8 cellular contexts compared by ENCODE assay signal in the genomic region with DNA sequence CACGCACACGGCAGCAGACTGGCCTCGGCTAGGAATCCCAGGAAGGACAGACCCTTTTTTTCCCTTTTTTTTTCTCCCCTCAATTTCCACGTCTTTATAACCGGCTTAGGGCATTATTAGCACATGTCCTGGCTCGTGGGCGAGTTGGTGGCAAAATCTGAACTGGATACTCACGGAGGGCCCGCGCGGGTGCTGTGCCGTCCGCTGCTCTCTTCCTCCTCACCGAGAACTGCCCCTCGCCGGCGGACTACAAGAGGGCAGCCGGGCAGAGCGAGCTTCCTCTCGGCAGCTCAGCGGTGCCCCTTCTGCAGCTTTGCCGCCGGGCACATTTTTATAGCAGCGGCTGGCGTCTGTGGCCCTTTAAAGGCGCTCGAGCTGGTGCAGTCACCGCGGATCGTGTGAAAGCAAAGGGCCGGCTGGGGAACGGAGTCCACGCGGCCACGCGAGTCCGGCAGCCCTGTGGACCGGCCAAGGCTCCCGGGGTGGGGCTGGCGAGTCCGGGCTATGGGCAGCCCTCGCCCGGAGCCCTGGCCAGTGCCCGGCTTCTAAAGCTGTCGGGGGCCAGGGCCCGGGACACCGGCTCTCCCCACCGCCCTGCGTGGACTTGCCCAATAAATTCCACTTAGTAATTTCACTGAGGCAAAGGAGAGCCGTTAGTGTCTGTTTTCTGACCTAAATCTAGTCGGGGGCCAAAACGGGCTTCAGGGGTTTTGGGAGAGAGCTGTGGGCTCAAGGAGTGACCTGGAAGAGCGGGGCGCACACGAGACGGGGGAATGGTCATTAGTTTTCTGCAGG. TPM values are rescaled to one million over a fixed set of nuclear protein-coding genes. Genes with fewer than 3 reads are reported as not detected.
DNase-seq lines count a peak whose midpoint lies in the region; ATAC-seq and TF ChIP-seq lines count a peak whose summit lies in the region.

No MANE protein-coding gene starts in this region.

- 2% methylated on average over 56 of the region's 56 CpGs for WGBS in urinary bladder

- H3K9me3 ChIP-seq in BLaER1 treated with 17β-estradiol and CSF1 and Interleukin-3, amounts not matched to agents 10 nM and 100 nM (replicated peaks in 1 of 11) = peaks cover 0 to 31% (median 12%) of the 10 kb centered on the region in 11 experiments; a peak in 16 of 22 replicates

- peaks cover 86 to 96% (median 94%) of the 10 kb centered on the region in 11 experiments for H3K27me3 ChIP-seq in BLaER1 treated with 17β-estradiol and CSF1 and Interleukin-3, amounts not matched to agents 10 nM and 100 nM
- H3K27me3 ChIP-seq in foreskin keratinocyte = peaks cover 64% of the 10 kb centered on the region

- H3K36me3 ChIP-seq in BLaER1 treated with 17β-estradiol and CSF1 and Interleukin-3, amounts not matched to agents 10 nM and 100 nM = no peaks in the 10 kb centered on the region
- no peaks in the 10 kb centered on the region for H3K36me3 ChIP-seq in urinary bladder (ENCODE audit: insufficient read depth)

- peak overlapping the region; percentile 73 to 93 (median 84) for H3K4me2 ChIP-seq in BLaER1 treated with 17β-estradiol and CSF1 and Interleukin-3, amounts not matched to agents 10 nM and 100 nM

- H3K9ac ChIP-seq in BLaER1 treated with 17β-estradiol and CSF1 and Interleukin-3, amounts not matched to agents 10 nM and 100 nM = peak overlapping the region in 10 of 11 experiments; percentile 4 to 70 (median 42); a peak in 11 of 22 replicates

- TF ChIP-seq CTCF in foreskin keratinocyte (conservative IDR thresholded peaks at IDR 0.05) (no peak), natural killer cell (IDR thresholded peaks at IDR 0.05) (no peak)

- peak overlapping the region; percentile 51 to 69 (median 58) for H3K4me3 ChIP-seq in BLaER1 treated with 17β-estradiol and CSF1 and Interleukin-3, amounts not matched to agents 10 nM and 100 nM
- H3K4me3 ChIP-seq in urinary bladder (ENCODE audit: low read depth, low read length) = peak overlapping the region; percentile 67

- peak overlapping the region; percentile 92 for H3K4me3 Mint-ChIP-seq in natural killer cell

- peaks cover 39 to 57% of the 10 kb centered on the region in 2 donors for H3K27me3 Mint-ChIP-seq in natural killer cell (ENCODE audit: low read depth in 2 of 2)

- no peaks in the 10 kb centered on the region for H3K36me3 Mint-ChIP-seq in natural killer cell

- H3K9me3 Mint-ChIP-seq in natural killer cell = no peaks in the 10 kb centered on the region

- DNase-seq in NCI-H82 (lab: John Stamatoyannopoulos, UW) (peak; percentile 88), foreskin keratinocyte (peak; percentile 29 to 54), natural killer cell (peak; percentile 23)
- peak; percentile 26 for DNase-seq in activated naive CD4-positive, alpha-beta T cell treated with Interleukin-2 at 50 U/mL for 16 hours

- no peak overlapping the region for H3K27ac ChIP-seq in BLaER1 treated with 17β-estradiol and CSF1 and Interleukin-3, amounts not matched to agents 10 nM and 100 nM
- H3K27ac ChIP-seq in foreskin keratinocyte (no peak overlapping the region), urinary bladder (ENCODE audit: low read depth) (no peak overlapping the region)

- peaks cover 20 to 31% of the 10 kb centered on the region in 2 donors for H3K4me1 Mint-ChIP-seq in natural killer cell

- peaks cover 4 to 20% (median 12%) of the 10 kb centered on the region in 10 experiments; a peak in 16 of 20 replicates for H3K4me1 ChIP-seq in BLaER1 treated with 17β-estradiol and CSF1 and Interleukin-3, amounts not matched to agents 10 nM and 100 nM
- no peaks in the 10 kb centered on the region for H3K4me1 ChIP-seq in foreskin keratinocyte
- H3K4me1 ChIP-seq in urinary bladder (ENCODE audit: insufficient read depth) = peaks cover 2% of the 10 kb centered on the region

- H3K27ac Mint-ChIP-seq in natural killer cell = peak overlapping the region in 1 of 2 donors; percentile 76

- intact Hi-C loops in natural killer cell (cut with micrococcal nuclease) = loop anchor here (10.0 kb wide), 1 partner anchor 1052 kb away; a partner anchor contains a TSS

- peaks cover 0 to 49% (median 26%) of the 10 kb centered on the region in 11 experiments; a peak in 15 of 22 replicates for H4K20me1 ChIP-seq in BLaER1 treated with 17β-estradiol and CSF1 and Interleukin-3, amounts not matched to agents 10 nM and 100 nM

- ATAC-seq in GM18909 (IDR thresholded peaks at IDR 0.05; ENCODE audit: poor library complexity, unreplicated experiment) (peak; percentile 67), HG03520 (IDR thresholded peaks at IDR 0.05; ENCODE audit: unreplicated experiment) (peak; percentile 50), foreskin keratinocyte (peak; percentile 66), natural killer cell (peak; percentile 49 to 68 (median 59))

RNA-seq across cellular contexts. Expression of a gene that starts 1.3 kb away (rescaled TPM):
- 0.28 TPM in 1 of 2 replicates, not detected in the other for total RNA-seq in foreskin keratinocyte
- 0.16 and 0.22 TPM in 2 replicates for polyA plus RNA-seq in foreskin keratinocyte
- under 1 TPM in 1 of 3 donors, not detected in 2; 0.49 TPM for total RNA-seq in natural killer cell
- 1.6 TPM for total RNA-seq in urinary bladder
- 0.56 TPM for polyA plus RNA-seq in urinary bladder

RNA-seq across cellular contexts. Expression of a gene that starts 30.0 kb away (rescaled TPM):
- total RNA-seq in foreskin keratinocyte = 795 and 855 TPM in 2 replicates
- polyA plus RNA-seq in foreskin keratinocyte = 1,037 and 1,115 TPM in 2 replicates
- 100 to 1,000 TPM; 611 to 754 (median 650) TPM for total RNA-seq in natural killer cell
- 1,280 TPM for total RNA-seq in urinary bladder
- polyA plus RNA-seq in urinary bladder = 967 TPM

Comparison
In these comparisons a context has a peak if more than half of its experiments do, and no peak if none do; other contexts are left out.
1. DNase-seq: peak in every context shown above with its lines; median percentile 88 in NCI-H82; 42 in foreskin keratinocyte; 26 in activated naive CD4-positive, alpha-beta T cell treated with Interleukin-2 at 50 U/mL for 16 hours; 23 in natural killer cell.